Comparison of ENCODE assay signal across 3 cellular contexts in genomic region chr4:109398928-109399327, GRCh38.
"Had no signal": no experiment of that assay in that cellular context is flagged by ENCODE, and none has a peak within 500 bp of the region (broad histone marks: within the 10 kb centered on the region; RNA-seq: fewer than 3 reads in every experiment).

No MANE protein-coding gene starts in this region.

- DNase-seq: GDM1, GF-D8 had no signal

- ATAC-seq: GM12878 had no signal

- H3K4me3 ChIP-seq: GM12878 had no signal
